Comparison of ENCODE assay signal across 23 cellular contexts in the genomic region with DNA sequence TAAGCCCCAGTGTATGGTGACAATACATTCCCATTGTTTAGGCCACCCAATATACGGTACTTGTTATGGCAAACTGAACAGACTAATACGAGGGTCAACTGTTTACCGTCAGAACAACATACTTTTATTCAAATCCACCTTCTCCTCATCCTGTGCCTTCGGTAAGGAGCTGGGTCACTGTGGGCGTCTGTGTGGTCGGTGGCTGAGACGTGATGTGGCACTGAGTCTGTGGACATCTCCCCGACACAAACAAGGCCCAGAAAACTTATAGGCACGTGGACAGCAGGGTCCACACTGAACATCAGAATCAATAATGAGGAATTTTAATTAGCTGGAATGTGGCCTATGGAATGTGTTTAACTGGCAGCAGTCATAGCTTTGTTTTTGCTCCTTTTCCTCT.
DNase-seq lines count a peak whose midpoint lies in the region; ATAC-seq, FAIRE-seq and TF ChIP-seq lines count a peak whose summit lies in the region.
"Had no signal": no experiment of that assay in that cellular context is flagged by ENCODE, and none has a peak within 500 bp of the region (broad histone marks: within the 10 kb centered on the region; RNA-seq: fewer than 3 reads in every experiment).

No MANE protein-coding gene starts in this region.

- no peak overlapping the region for H3K23ac ChIP-seq in H1 (ENCODE audit: insufficient read length)

- POLR2A ChIA-PET in H1 (lab: Charles Lee; ENCODE audit: partially characterized antibody) = no interaction called here

- H2BK120ac ChIP-seq in H1 (replicated peaks; ENCODE audit: low read depth, low read length) = no peak overlapping the region

- H4K91ac ChIP-seq in H1 (replicated peaks; ENCODE audit: insufficient read length, low read length) = no peak overlapping the region

- H3K18ac ChIP-seq in H1 (ENCODE audit: extremely low read depth, low read length) = no peak overlapping the region

- TF ChIP-seq EP300 in H1 (IDR thresholded peaks at IDR 0.05; ENCODE audit: borderline replicate concordance in 1 of 2, low read depth in 2 of 2, low read length in 2 of 2) = no peak

- H3K4me1 Mint-ChIP-seq in activated CD8-positive, alpha-beta memory T cell treated with anti-CD3 and anti-CD28 coated beads, Interleukin-2, amount 10 ng/mL, durations not matched to agents 7 days and 5 days = no peaks in the 10 kb centered on the region
- H3K4me1 Mint-ChIP-seq: B cell; CD4-positive, CD25-positive, alpha-beta regulatory T cell had no signal

- TF ChIP-seq RAD21 in H1 (IDR thresholded peaks at IDR 0.05 in 1 of 2, conservative IDR thresholded peaks at IDR 0.05 in 1 of 2; ENCODE audit: low read depth in 2 of 2, low read length in 2 of 2) = no peak

- TF ChIP-seq CTCF in H1 (IDR thresholded peaks at IDR 0.05; ENCODE audit: control extremely low read depth in 1 of 3, insufficient read depth in 1 of 3, low read depth in 1 of 3, low read length in 3 of 3) (no peak), osteoblast (IDR thresholded peaks at IDR 0.05; ENCODE audit: extremely low read depth, low read depth, low read length) (no peak), adrenal gland (IDR thresholded peaks at IDR 0.05) (no peak), ascending aorta (IDR thresholded peaks at IDR 0.05) (no peak)

- H2AFZ ChIP-seq in H1 (ENCODE audit: low read length) = no peak overlapping the region
- no peak overlapping the region for H2AFZ ChIP-seq in osteoblast (ENCODE audit: low read length)
- no peak overlapping the region for H2AFZ ChIP-seq in Karpas-422 (ENCODE audit: low read length)

- no peak overlapping the region for H3K56ac ChIP-seq in H1 (replicated peaks; ENCODE audit: insufficient read length, low read depth, low read length)

- FAIRE-seq in H1 (lab: Jason Lieb, UNC) = no peak
- FAIRE-seq: A204.1, G401.6, GM12892 had no signal

- H3K4ac ChIP-seq in H1 (replicated peaks; ENCODE audit: insufficient read length, low read depth, low read length) = no peak overlapping the region

- H3K27me3 ChIP-seq in H7 (ENCODE audit: control insufficient read depth, insufficient read depth, low read length) (no peaks in the 10 kb centered on the region), H1 (replicated peaks in 1 of 4; ENCODE audit: control insufficient read depth in 3 of 4, extremely low read depth in 1 of 4, insufficient read depth in 3 of 4, low read length in 3 of 4) (peaks cover 0 to 2% (median 0%) of the 10 kb centered on the region in 4 experiments; a peak in 1 of 7 replicates), osteoblast (ENCODE audit: insufficient read depth, low read length) (no peaks in the 10 kb centered on the region), adrenal gland (no peaks in the 10 kb centered on the region), Karpas-422 (ENCODE audit: low read length) (no peaks in the 10 kb centered on the region), ascending aorta (no peaks in the 10 kb centered on the region)
- H3K27me3 ChIP-seq: BLaER1 had no signal

- no peak overlapping the region for H2AK5ac ChIP-seq in H1 (ENCODE audit: low read depth, low read length)

- H2BK15ac ChIP-seq in H1 (ENCODE audit: low read length) = peak overlapping the region; percentile 46; the same call in 1 of the 2 replicates

- no peaks in the 10 kb centered on the region for H3K79me1 ChIP-seq in H1 (ENCODE audit: low read depth, low read length)

- H3K9me2 ChIP-seq in Karpas-422 (replicated peaks; ENCODE audit: insufficient read depth, low read length) = no peaks in the 10 kb centered on the region

- no peak overlapping the region for H3K4me3 ChIP-seq in H7 (ENCODE audit: insufficient read depth, low read depth, low read length)
- no peak overlapping the region for H3K4me3 ChIP-seq in H1 (ENCODE audit: extremely low read depth in 1 of 4, insufficient read depth in 2 of 4, low read depth in 3 of 4, low read length in 4 of 4)
- H3K4me3 ChIP-seq in osteoblast (ENCODE audit: insufficient read depth, low read length) = no peak overlapping the region
- H3K4me3 ChIP-seq in adrenal gland = no peak overlapping the region
- H3K4me3 ChIP-seq in Karpas-422 (ENCODE audit: low read length) = no peak overlapping the region
- no peak overlapping the region for H3K4me3 ChIP-seq in ascending aorta
- H3K4me3 ChIP-seq: BLaER1 had no signal

- ATAC-seq in left lobe of liver = no peak
- ATAC-seq in activated CD8-positive, alpha-beta memory T cell treated with anti-CD3 and anti-CD28 coated beads, Interleukin-2, amount 10 ng/mL, durations not matched to agents 7 days and 5 days = no peak
- ATAC-seq: CD8-positive, alpha-beta T cell; HCT116 had no signal

- H4K20me1 ChIP-seq in H1 (replicated peaks in 1 of 2; ENCODE audit: control insufficient read depth in 1 of 2, insufficient read depth in 2 of 2, low read length in 2 of 2) = no peaks in the 10 kb centered on the region
- no peaks in the 10 kb centered on the region for H4K20me1 ChIP-seq in osteoblast (ENCODE audit: insufficient read depth, low read length)
- no peaks in the 10 kb centered on the region for H4K20me1 ChIP-seq in Karpas-422 (ENCODE audit: insufficient read depth, low read depth, low read length)
- H4K20me1 ChIP-seq: BLaER1 had no signal

- H3K9me3 ChIP-seq in H1 (ENCODE audit: insufficient read depth in 2 of 2, low read depth in 1 of 2, low read length in 1 of 2) (0 out of 4 replicates have a peak, but pooled peaks cover 0 to 2% of the 10 kb centered on the region in 2 experiments), osteoblast (ENCODE audit: low read depth, low read length) (no peaks in the 10 kb centered on the region), adrenal gland (replicated peaks in 1 of 3) (no peaks in the 10 kb centered on the region), Karpas-422 (ENCODE audit: low read length) (peaks cover 16% of the 10 kb centered on the region; the same call in 1 of the 2 replicates), ascending aorta (no peaks in the 10 kb centered on the region)
- H3K9me3 ChIP-seq: BLaER1, Caco-2 had no signal

- no peak overlapping the region for H2BK5ac ChIP-seq in H1 (ENCODE audit: low read depth, low read length)

- H3K27ac Mint-ChIP-seq in activated CD8-positive, alpha-beta memory T cell treated with anti-CD3 and anti-CD28 coated beads, Interleukin-2, amount 10 ng/mL, durations not matched to agents 7 days and 5 days = no peak overlapping the region
- H3K27ac Mint-ChIP-seq: B cell; CD4-positive, CD25-positive, alpha-beta regulatory T cell; CD8-positive, alpha-beta T cell had no signal

- H3K14ac ChIP-seq in H1 (ENCODE audit: insufficient read length) = no peak overlapping the region

- H3K4me1 ChIP-seq in H1 (replicated peaks in 1 of 4; ENCODE audit: control insufficient read depth in 3 of 4, insufficient read depth in 4 of 4, low read length in 3 of 4) (no peaks in the 10 kb centered on the region; a peak in 2 of 7 replicates), osteoblast (ENCODE audit: insufficient read depth, low read length) (no peaks in the 10 kb centered on the region), adrenal gland (replicated peaks in 1 of 2) (no peaks in the 10 kb centered on the region), Karpas-422 (ENCODE audit: low read length) (no peaks in the 10 kb centered on the region), ascending aorta (no peaks in the 10 kb centered on the region)
- H3K4me1 ChIP-seq: Caco-2 had no signal

- no peaks in the 10 kb centered on the region for H3K23me2 ChIP-seq in H1 (ENCODE audit: low read depth, low read length)

- no peaks in the 10 kb centered on the region for H3K36me3 ChIP-seq in H7 (replicated peaks; ENCODE audit: control insufficient read depth, insufficient read depth, low read length)
- no peaks in the 10 kb centered on the region for H3K36me3 ChIP-seq in H1 (ENCODE audit: control insufficient read depth in 2 of 4, insufficient read depth in 4 of 4, low read length in 3 of 4)
- no peaks in the 10 kb centered on the region for H3K36me3 ChIP-seq in osteoblast (ENCODE audit: insufficient read depth, low read length)
- no peaks in the 10 kb centered on the region for H3K36me3 ChIP-seq in adrenal gland (replicated peaks in 1 of 2)
- no peaks in the 10 kb centered on the region for H3K36me3 ChIP-seq in Karpas-422 (ENCODE audit: insufficient read depth, low read length)
- H3K36me3 ChIP-seq in ascending aorta = no peaks in the 10 kb centered on the region
- H3K36me3 ChIP-seq: BLaER1 had no signal

- intact Hi-C loops in adrenal gland (cut with DNase I) = no loop called here
- intact Hi-C loops in ascending aorta (cut with DNase I) = no loop called here

- no peak overlapping the region for H2BK20ac ChIP-seq in H1 (ENCODE audit: low read length)

- H3K27me3 Mint-ChIP-seq in activated CD8-positive, alpha-beta memory T cell treated with anti-CD3 and anti-CD28 coated beads, Interleukin-2, amount 10 ng/mL, durations not matched to agents 7 days and 5 days = no peaks in the 10 kb centered on the region
- H3K27me3 Mint-ChIP-seq: B cell; CD4-positive, CD25-positive, alpha-beta regulatory T cell had no signal

- no peaks in the 10 kb centered on the region for H3K36me3 Mint-ChIP-seq in activated CD8-positive, alpha-beta memory T cell treated with anti-CD3 and anti-CD28 coated beads, Interleukin-2, amount 10 ng/mL, durations not matched to agents 7 days and 5 days
- H3K36me3 Mint-ChIP-seq: CD4-positive, CD25-positive, alpha-beta regulatory T cell; CD8-positive, alpha-beta T cell had no signal

- H3K9me3 Mint-ChIP-seq in activated CD8-positive, alpha-beta memory T cell treated with anti-CD3 and anti-CD28 coated beads, Interleukin-2, amount 10 ng/mL, durations not matched to agents 7 days and 5 days (ENCODE audit: low read depth) = peaks cover 12% of the 10 kb centered on the region
- H3K9me3 Mint-ChIP-seq: CD8-positive, alpha-beta T cell; H9 had no signal

- no peaks in the 10 kb centered on the region for H3K79me2 ChIP-seq in H1 (ENCODE audit: control insufficient read depth in 1 of 2, insufficient read depth in 2 of 2, low read length in 2 of 2)
- H3K79me2 ChIP-seq in osteoblast (ENCODE audit: insufficient read depth, low read length) = no peaks in the 10 kb centered on the region
- no peaks in the 10 kb centered on the region for H3K79me2 ChIP-seq in Karpas-422 (ENCODE audit: low read length)

- DNase-seq in H7 (peak; percentile 6), H1 (ENCODE audit: low read depth in 1 of 2, low spot score in 2 of 2) (peak in 1 of 2 experiments; percentile 20), left lobe of liver (ENCODE audit: low spot score) (peak; percentile 12), osteoblast (ENCODE audit: insufficient read length, low spot score, missing footprints) (peak; percentile 58), adrenal gland (no peak), Karpas-422 (no peak), ascending aorta (ENCODE audit: low spot score in 2 of 2) (no peak)
- DNase-seq in activated CD8-positive, alpha-beta memory T cell treated with anti-CD3 and anti-CD28 coated beads, Interleukin-2, amount 10 ng/mL, durations not matched to agents 7 days and 5 days = no peak
- DNase-seq: Caco-2; CD4-positive, CD25-positive, alpha-beta regulatory T cell; DMS153; DND-41; GOT3 had no signal

- CTCF ChIA-PET in H1 (lab: Charles Lee; ENCODE audit: partially characterized antibody) = interaction anchor here (0.6 kb wide), 1 partner anchor 389 kb away, joined by 3 read pairs; no protein-coding TSS in a partner anchor
- CTCF ChIA-PET in activated CD8-positive, alpha-beta memory T cell treated with anti-CD3 and anti-CD28 coated beads, Interleukin-2, amount 10 ng/mL, durations not matched to agents 7 days and 5 days (lab: Charles Lee) = no interaction called here

- H4K5ac ChIP-seq in H1 (ENCODE audit: insufficient read length, low read depth, low read length) = no peak overlapping the region

- H3K9ac ChIP-seq in H1 (replicated peaks in 1 of 4; ENCODE audit: extremely low read depth in 1 of 4, low read depth in 3 of 4, low read length in 3 of 4) (no peak overlapping the region; a peak in 1 of 7 replicates), Karpas-422 (ENCODE audit: low read length) (no peak overlapping the region)
- H3K9ac ChIP-seq: BLaER1 had no signal

- H2BK12ac ChIP-seq in H1 (ENCODE audit: low read depth, low read length) = no peak overlapping the region

- no peak overlapping the region for H3K27ac ChIP-seq in H1 (ENCODE audit: low read depth, low read length)
- H3K27ac ChIP-seq in osteoblast (ENCODE audit: low read depth, low read length) = no peak overlapping the region
- H3K27ac ChIP-seq in adrenal gland = no peak overlapping the region
- H3K27ac ChIP-seq in Karpas-422 (ENCODE audit: low read length) = no peak overlapping the region
- H3K27ac ChIP-seq in ascending aorta = no peak overlapping the region
- H3K27ac ChIP-seq: 22Rv1, BLaER1, C4-2B had no signal

- H3K4me3 Mint-ChIP-seq in activated CD8-positive, alpha-beta memory T cell treated with anti-CD3 and anti-CD28 coated beads, Interleukin-2, amount 10 ng/mL, durations not matched to agents 7 days and 5 days = no peak overlapping the region
- H3K4me3 Mint-ChIP-seq: B cell; CD4-positive, CD25-positive, alpha-beta regulatory T cell; CD8-positive, alpha-beta T cell; H9 had no signal

- 84% methylated on average over 9 of the region's 9 CpGs; no CpG with 5 or more reads in 1 of the 2 experiments for WGBS in H1 (ENCODE audit: extremely low coverage in 1 of 2, insufficient coverage in 1 of 2, insufficient read length in 1 of 2, insufficient replicate concordance in 2 of 2, low coverage in 1 of 2, low lambda C conversion rate in 2 of 2, missing lambda C conversion rate in 1 of 2), 2 experiments
- WGBS in adrenal gland, 4 donors = 48 to 70% (median 66%) methylated on average over 9 of the region's 9 CpGs

- H3K4me2 ChIP-seq in H1 (ENCODE audit: insufficient read depth in 1 of 2, low read depth in 2 of 2, low read length in 2 of 2) (no peak overlapping the region), osteoblast (ENCODE audit: insufficient read depth, low read length) (no peak overlapping the region), Karpas-422 (ENCODE audit: low read depth, low read length, poor library complexity, severe bottlenecking) (no peak overlapping the region)
- H3K4me2 ChIP-seq: BLaER1 had no signal

- no peak overlapping the region for H4K8ac ChIP-seq in H1 (ENCODE audit: extremely low read depth, insufficient read depth, low read length)

- TF ChIP-seq POLR2A in H1 (IDR thresholded peaks at IDR 0.05; ENCODE audit: control extremely low read depth in 1 of 2, low read depth in 2 of 2, low read length in 2 of 2) (no peak), adrenal gland (IDR thresholded peaks at IDR 0.05) (no peak)

Comparison
In these comparisons a context has a peak if more than half of its experiments do, and no peak if none do; other contexts are left out.
1. DNase-seq: peak in H7 (single experiment), left lobe of liver (single experiment) and osteoblast (single experiment); none in adrenal gland (0 of 7), Karpas-422 (single experiment), activated CD8-positive, alpha-beta memory T cell treated with anti-CD3 and anti-CD28 coated beads, Interleukin-2, amount 10 ng/mL, durations not matched to agents 7 days and 5 days (single experiment) and ascending aorta (0 of 2).